Comparison of ENCODE assay signal across 8 cellular contexts in the genomic region with DNA sequence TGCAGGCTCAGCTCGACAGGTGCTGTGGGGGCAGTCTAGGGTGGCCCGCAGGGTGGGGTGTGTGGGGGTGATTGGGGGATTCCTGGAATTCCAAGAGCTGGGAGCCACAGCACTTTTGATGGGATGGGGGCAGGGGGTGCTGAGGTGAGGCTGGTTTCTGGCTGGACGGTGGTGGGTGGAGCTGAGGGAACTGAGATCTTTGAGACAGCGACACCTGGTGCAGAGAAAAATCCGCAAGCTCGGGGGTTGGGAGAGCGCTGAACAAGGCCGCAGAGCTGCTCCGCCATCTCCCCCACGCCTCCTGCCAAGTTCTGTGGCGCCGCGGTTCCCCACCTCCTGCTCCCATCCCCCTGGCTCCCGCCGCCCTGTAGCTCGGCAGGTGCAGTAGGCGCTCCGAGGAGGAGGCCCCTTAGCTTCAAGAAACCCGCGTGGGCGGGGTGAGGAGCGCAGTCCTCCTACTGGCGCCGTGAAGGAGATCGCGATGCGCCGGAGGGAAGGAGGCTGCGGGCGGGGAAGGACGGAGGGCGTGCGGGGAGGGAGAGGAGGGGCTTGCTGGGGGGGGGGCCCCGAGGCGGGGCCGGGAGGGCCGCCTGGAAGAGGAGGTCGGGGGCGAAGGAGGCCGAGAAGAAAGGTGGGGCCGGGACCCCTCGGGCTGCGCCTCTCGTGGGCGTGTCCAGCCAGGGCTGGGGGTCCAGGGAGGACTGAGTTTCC. TPM values are rescaled to one million over a fixed set of nuclear protein-coding genes. Genes with fewer than 3 reads are reported as not detected.
DNase-seq lines count a peak whose midpoint lies in the region; ATAC-seq and TF ChIP-seq lines count a peak whose summit lies in the region.

No MANE protein-coding gene starts in this region.

- H3K4me1 ChIP-seq in BLaER1, result peaks cover 60% of the 10 kb centered on the region
- peaks cover 10 to 64% (median 39%) of the 10 kb centered on the region in 4 donors for H3K4me1 ChIP-seq in liver (ENCODE audit: control insufficient read depth in 4 of 4, insufficient read depth in 4 of 4, low read length in 3 of 4)

- 1% methylated on average over 44 of the region's 45 CpGs for WGBS in liver

- H3K27me3 ChIP-seq in BLaER1 (peaks cover 40% of the 10 kb centered on the region), liver (ENCODE audit: control insufficient read depth in 4 of 4, insufficient read depth in 4 of 4, low read length in 3 of 4) (no peaks in the 10 kb centered on the region)

- peak overlapping the region; percentile 82 for H3K9ac ChIP-seq in BLaER1
- H3K9ac ChIP-seq in liver (ENCODE audit: low read depth in 1 of 2, low read length in 2 of 2), result peak overlapping the region in 1 of 2 donors; percentile 38

- no peak for ATAC-seq in HG03280 (IDR thresholded peaks at IDR 0.05; ENCODE audit: unreplicated experiment)

- H3K27ac ChIP-seq in BLaER1, result peak overlapping the region; percentile 81
- H3K27ac ChIP-seq in liver (ENCODE audit: low read depth in 1 of 2, low read length in 2 of 2), result peak overlapping the region; percentile 74 to 83

- H3K4me3 ChIP-seq in BLaER1 (peak overlapping the region; percentile 75), liver (ENCODE audit: low read depth in 1 of 3, low read length in 3 of 3) (peak overlapping the region in 2 of 3 donors; percentile 57 to 65)

- TF ChIP-seq CTCF in liver (IDR thresholded peaks at IDR 0.05; ENCODE audit: low read depth, low read length, missing input control), result peak; percentile 75

- peak; percentile 87 for DNase-seq in HK-2 (ENCODE audit: unreplicated experiment)
- peak; percentile 95 for DNase-seq in NCI-H748 (lab: John Stamatoyannopoulos, UW; ENCODE audit: unreplicated experiment)
- DNase-seq in activated CD4-positive, alpha-beta T cell treated with anti-CD3 and anti-CD28 coated beads, Interleukin-2, amount 50 U/mL, for 1 hour, result peak; percentile 90
- peak; percentile 46 for DNase-seq in dedifferentiated amniotic fluid mesenchymal stem cell (ENCODE audit: extremely low spot score)
- peak; percentile 83 for DNase-seq in stimulated activated CD4-positive, alpha-beta T cell treated with anti-CD3 and anti-CD28 coated beads, Interleukin-4, amount 100 ng/mL, for 1 hour

- H4K20me1 ChIP-seq in BLaER1, result peaks cover 34% of the 10 kb centered on the region

- TF ChIP-seq RAD21 in liver (IDR thresholded peaks at IDR 0.05), result peak; percentile 69 to 79

- H3K4me2 ChIP-seq in BLaER1, result peak overlapping the region; percentile 100

- H3K36me3 ChIP-seq in BLaER1 (peaks cover 20% of the 10 kb centered on the region), liver (ENCODE audit: control insufficient read depth in 4 of 4, insufficient read depth in 3 of 4, low read depth in 1 of 4, low read length in 3 of 4) (no peaks in the 10 kb centered on the region)

- H3K9me3 ChIP-seq in BLaER1, result no peaks in the 10 kb centered on the region
- H3K9me3 ChIP-seq in liver (ENCODE audit: control insufficient read depth in 4 of 4, low read length in 3 of 4), result no peaks in the 10 kb centered on the region

TF ChIP-seq in liver, 16 proteins besides CTCF, POLR2A, EP300 and RAD21:
- TF ChIP-seq GABPA (IDR thresholded peaks at IDR 0.05 in 1 of 2, conservative IDR thresholded peaks at IDR 0.05 in 1 of 2) (no peak), FOXA1 (IDR thresholded peaks at IDR 0.05) (no peak), JUND (IDR thresholded peaks at IDR 0.05) (no peak), HNF4A (conservative IDR thresholded peaks at IDR 0.05) (no peak), EGR1 (IDR thresholded peaks at IDR 0.05; ENCODE audit: low read depth in 2 of 2) (no peak), NR2F2 (IDR thresholded peaks at IDR 0.05) (no peak), FOXA2 (IDR thresholded peaks at IDR 0.05) (no peak), SP1 (IDR thresholded peaks at IDR 0.05) (no peak), HNF4G (IDR thresholded peaks at IDR 0.05) (no peak), RXRA (IDR thresholded peaks at IDR 0.05) (no peak), TAF1 (conservative IDR thresholded peaks at IDR 0.05) (no peak), YY1 (IDR thresholded peaks at IDR 0.05) (no peak)
- TF ChIP-seq, protein P1, sequence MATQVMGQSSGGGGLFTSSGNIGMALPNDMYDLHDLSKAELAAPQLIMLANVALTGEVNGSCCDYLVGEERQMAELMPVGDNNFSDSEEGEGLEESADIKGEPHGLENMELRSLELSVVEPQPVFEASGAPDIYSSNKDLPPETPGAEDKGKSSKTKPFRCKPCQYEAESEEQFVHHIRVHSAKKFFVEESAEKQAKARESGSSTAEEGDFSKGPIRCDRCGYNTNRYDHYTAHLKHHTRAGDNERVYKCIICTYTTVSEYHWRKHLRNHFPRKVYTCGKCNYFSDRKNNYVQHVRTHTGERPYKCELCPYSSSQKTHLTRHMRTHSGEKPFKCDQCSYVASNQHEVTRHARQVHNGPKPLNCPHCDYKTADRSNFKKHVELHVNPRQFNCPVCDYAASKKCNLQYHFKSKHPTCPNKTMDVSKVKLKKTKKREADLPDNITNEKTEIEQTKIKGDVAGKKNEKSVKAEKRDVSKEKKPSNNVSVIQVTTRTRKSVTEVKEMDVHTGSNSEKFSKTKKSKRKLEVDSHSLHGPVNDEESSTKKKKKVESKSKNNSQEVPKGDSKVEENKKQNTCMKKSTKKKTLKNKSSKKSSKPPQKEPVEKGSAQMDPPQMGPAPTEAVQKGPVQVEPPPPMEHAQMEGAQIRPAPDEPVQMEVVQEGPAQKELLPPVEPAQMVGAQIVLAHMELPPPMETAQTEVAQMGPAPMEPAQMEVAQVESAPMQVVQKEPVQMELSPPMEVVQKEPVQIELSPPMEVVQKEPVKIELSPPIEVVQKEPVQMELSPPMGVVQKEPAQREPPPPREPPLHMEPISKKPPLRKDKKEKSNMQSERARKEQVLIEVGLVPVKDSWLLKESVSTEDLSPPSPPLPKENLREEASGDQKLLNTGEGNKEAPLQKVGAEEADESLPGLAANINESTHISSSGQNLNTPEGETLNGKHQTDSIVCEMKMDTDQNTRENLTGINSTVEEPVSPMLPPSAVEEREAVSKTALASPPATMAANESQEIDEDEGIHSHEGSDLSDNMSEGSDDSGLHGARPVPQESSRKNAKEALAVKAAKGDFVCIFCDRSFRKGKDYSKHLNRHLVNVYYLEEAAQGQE (IDR thresholded peaks at IDR 0.05), result no peak
- TF ChIP-seq, protein P2, sequence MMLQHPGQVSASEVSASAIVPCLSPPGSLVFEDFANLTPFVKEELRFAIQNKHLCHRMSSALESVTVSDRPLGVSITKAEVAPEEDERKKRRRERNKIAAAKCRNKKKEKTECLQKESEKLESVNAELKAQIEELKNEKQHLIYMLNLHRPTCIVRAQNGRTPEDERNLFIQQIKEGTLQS (IDR thresholded peaks at IDR 0.05), result no peak
- TF ChIP-seq, protein P3, sequence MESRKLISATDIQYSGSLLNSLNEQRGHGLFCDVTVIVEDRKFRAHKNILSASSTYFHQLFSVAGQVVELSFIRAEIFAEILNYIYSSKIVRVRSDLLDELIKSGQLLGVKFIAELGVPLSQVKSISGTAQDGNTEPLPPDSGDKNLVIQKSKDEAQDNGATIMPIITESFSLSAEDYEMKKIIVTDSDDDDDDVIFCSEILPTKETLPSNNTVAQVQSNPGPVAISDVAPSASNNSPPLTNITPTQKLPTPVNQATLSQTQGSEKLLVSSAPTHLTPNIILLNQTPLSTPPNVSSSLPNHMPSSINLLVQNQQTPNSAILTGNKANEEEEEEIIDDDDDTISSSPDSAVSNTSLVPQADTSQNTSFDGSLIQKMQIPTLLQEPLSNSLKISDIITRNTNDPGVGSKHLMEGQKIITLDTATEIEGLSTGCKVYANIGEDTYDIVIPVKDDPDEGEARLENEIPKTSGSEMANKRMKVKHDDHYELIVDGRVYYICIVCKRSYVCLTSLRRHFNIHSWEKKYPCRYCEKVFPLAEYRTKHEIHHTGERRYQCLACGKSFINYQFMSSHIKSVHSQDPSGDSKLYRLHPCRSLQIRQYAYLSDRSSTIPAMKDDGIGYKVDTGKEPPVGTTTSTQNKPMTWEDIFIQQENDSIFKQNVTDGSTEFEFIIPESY (IDR thresholded peaks at IDR 0.05), result no peak
- TF ChIP-seq, protein P4, sequence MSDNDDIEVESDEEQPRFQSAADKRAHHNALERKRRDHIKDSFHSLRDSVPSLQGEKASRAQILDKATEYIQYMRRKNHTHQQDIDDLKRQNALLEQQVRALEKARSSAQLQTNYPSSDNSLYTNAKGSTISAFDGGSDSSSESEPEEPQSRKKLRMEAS (IDR thresholded peaks at IDR 0.05), result no peak

RNA-seq across cellular contexts. Expression of a gene that starts 1.3 kb away (rescaled TPM):
- 1 to 10 TPM; 2.2 to 7.5 TPM for total RNA-seq in liver
- 1 to 10 TPM in 1 of 2 donors, under 1 TPM in 1; 0.97 to 4.2 TPM for polyA plus RNA-seq in liver

RNA-seq across cellular contexts. Expression of a gene that starts 3.1 kb away (rescaled TPM):
- total RNA-seq in liver, result 1 to 10 TPM; 1.4 to 1.8 TPM
- 10 to 100 TPM in 1 of 2 donors, 1 to 10 TPM in 1; 6.0 to 11.4 TPM for polyA plus RNA-seq in liver

RNA-seq across cellular contexts. Expression of a gene that starts 15.1 kb away (rescaled TPM):
- total RNA-seq in liver, result 10 to 100 TPM in 1 of 2 donors, 1 to 10 TPM in 1; 4.3 to 10.9 TPM
- polyA plus RNA-seq in liver, result 10 to 100 TPM; 30.6 to 40.0 TPM

RNA-seq across cellular contexts. Expression of a gene that starts 36.6 kb away (rescaled TPM):
- under 1 TPM; 0.33 to 0.37 TPM for total RNA-seq in liver
- polyA plus RNA-seq in liver, result 1 to 10 TPM in 1 of 2 donors, not detected in 1; 1.5 TPM
